ENCODE assay signal across 29 cellular contexts in the genomic region with DNA sequence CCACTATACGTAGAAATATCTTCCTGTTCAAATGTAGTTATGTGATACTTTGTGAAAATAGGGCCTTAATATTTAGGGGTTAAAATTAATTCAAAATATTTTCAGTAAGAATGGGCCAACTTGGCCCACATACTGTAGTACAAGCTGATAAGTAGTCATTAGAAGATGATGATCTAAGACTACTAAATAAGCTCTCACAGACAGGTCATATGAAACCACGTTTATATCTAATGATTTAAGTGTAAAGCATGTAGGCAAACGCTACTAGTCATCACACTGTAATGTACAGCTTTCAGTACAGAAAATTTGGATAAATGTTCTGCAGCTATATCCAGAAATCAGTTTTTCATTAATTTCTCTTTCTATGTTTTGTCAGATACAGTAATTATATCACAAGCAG.
"Had no signal": no experiment of that assay in that cellular context is flagged by ENCODE, and none has a peak within 500 bp of the region (broad histone marks: within the 10 kb centered on the region; RNA-seq: fewer than 3 reads in every experiment).

No MANE protein-coding gene starts in this region.

- H3K27ac Mint-ChIP-seq: activated CD4-positive, alpha-beta memory T cell treated with anti-CD3 and anti-CD28 coated beads, Interleukin-2, amount 10 ng/mL, durations not matched to agents 7 days and 5 days; activated naive CD8-positive, alpha-beta T cell treated with anti-CD3 and anti-CD28 coated beads, Interleukin-2, amount 10 ng/mL, durations not matched to agents 7 days and 5 days; activated T-helper 17 cell treated with anti-CD3 and anti-CD28 coated beads, Interleukin-2, amount 50 U/mL, for 72 hours; T-helper 17 cell had no signal

- H3K27me3 ChIP-seq: adrenal gland, body of pancreas, SJSA1 had no signal

- H3K9me3 Mint-ChIP-seq: activated CD4-positive, alpha-beta memory T cell treated with anti-CD3 and anti-CD28 coated beads, Interleukin-2, amount 10 ng/mL, durations not matched to agents 7 days and 5 days; activated naive CD8-positive, alpha-beta T cell treated with anti-CD3 and anti-CD28 coated beads, Interleukin-2, amount 10 ng/mL, durations not matched to agents 7 days and 5 days; activated T-helper 17 cell treated with anti-CD3 and anti-CD28 coated beads, Interleukin-2, amount 50 U/mL, for 72 hours had no signal

- FAIRE-seq: bronchial epithelial cell had no signal

- H3K9me3 ChIP-seq: adrenal gland, body of pancreas, SJSA1 had no signal

- ATAC-seq: activated T-helper 17 cell treated with anti-CD3 and anti-CD28 coated beads, Interleukin-2, amount 50 U/mL, for 72 hours; body of pancreas; PC-3; T-helper 17 cell had no signal

- H3K4me1 ChIP-seq: adrenal gland, body of pancreas had no signal

- H3K4me3 Mint-ChIP-seq: activated CD4-positive, alpha-beta memory T cell treated with anti-CD3 and anti-CD28 coated beads, Interleukin-2, amount 10 ng/mL, durations not matched to agents 7 days and 5 days; activated T-helper 17 cell treated with anti-CD3 and anti-CD28 coated beads, Interleukin-2, amount 50 U/mL, for 72 hours; T-helper 17 cell had no signal

- DNase-seq: activated CD4-positive, alpha-beta memory T cell treated with anti-CD3 and anti-CD28 coated beads, Interleukin-2, amount 10 ng/mL, durations not matched to agents 7 days and 5 days; activated CD4-positive, alpha-beta T cell treated with anti-CD3 and anti-CD28 coated beads, Interleukin-2, amount 50 U/mL, for 1 hour; activated CD4-positive, CD25-positive, alpha-beta regulatory T cell; activated gamma-delta T cell treated with Interleukin-2 at 50 U/mL for 16 hours; activated naive CD4-positive, alpha-beta T cell treated with anti-CD3 and anti-CD28 coated beads, Interleukin-2, amount 50 U/mL, for 16 hours; activated naive CD8-positive, alpha-beta T cell treated with anti-CD3 and anti-CD28 coated beads, Interleukin-2, amount 10 ng/mL, durations not matched to agents 7 days and 5 days; activated T-cell treated with anti-CD3 and anti-CD28 coated beads for 4 hours; activated T-cell treated with anti-CD3 and anti-CD28 coated beads, Interleukin-2, amount 50 U/mL, for 48 hours; adrenal gland; aorta; body of pancreas; central memory CD4-positive, alpha-beta T cell; KG1; NCI-H1048; NCI-H1417 treated with DMSO at 0.1 percent for 48 hours; NCI-H1694 treated with DMSO at 0.1 percent for 48 hours; NCI-H2029 treated with DMSO at 0.1 percent for 48 hours; NCI-H345; NCI-H510A; NCI-H526 treated with DMSO at 0.1 percent for 48 hours; NCI-H82; PC-3; SHP77; T-helper 17 cell; T-helper 9 cell had no signal

- H3K27ac ChIP-seq: adrenal gland, body of pancreas, SJSA1, VCaP had no signal

- H3K36me3 ChIP-seq: adrenal gland, SJSA1 had no signal

- H3K4me3 ChIP-seq: adrenal gland, body of pancreas, SJSA1 had no signal

- H3K27me3 Mint-ChIP-seq: activated CD4-positive, alpha-beta memory T cell treated with anti-CD3 and anti-CD28 coated beads, Interleukin-2, amount 10 ng/mL, durations not matched to agents 7 days and 5 days; activated naive CD8-positive, alpha-beta T cell treated with anti-CD3 and anti-CD28 coated beads, Interleukin-2, amount 10 ng/mL, durations not matched to agents 7 days and 5 days; T-helper 17 cell had no signal
